1 cellular context compared by ENCODE assay signal in the genomic region with DNA sequence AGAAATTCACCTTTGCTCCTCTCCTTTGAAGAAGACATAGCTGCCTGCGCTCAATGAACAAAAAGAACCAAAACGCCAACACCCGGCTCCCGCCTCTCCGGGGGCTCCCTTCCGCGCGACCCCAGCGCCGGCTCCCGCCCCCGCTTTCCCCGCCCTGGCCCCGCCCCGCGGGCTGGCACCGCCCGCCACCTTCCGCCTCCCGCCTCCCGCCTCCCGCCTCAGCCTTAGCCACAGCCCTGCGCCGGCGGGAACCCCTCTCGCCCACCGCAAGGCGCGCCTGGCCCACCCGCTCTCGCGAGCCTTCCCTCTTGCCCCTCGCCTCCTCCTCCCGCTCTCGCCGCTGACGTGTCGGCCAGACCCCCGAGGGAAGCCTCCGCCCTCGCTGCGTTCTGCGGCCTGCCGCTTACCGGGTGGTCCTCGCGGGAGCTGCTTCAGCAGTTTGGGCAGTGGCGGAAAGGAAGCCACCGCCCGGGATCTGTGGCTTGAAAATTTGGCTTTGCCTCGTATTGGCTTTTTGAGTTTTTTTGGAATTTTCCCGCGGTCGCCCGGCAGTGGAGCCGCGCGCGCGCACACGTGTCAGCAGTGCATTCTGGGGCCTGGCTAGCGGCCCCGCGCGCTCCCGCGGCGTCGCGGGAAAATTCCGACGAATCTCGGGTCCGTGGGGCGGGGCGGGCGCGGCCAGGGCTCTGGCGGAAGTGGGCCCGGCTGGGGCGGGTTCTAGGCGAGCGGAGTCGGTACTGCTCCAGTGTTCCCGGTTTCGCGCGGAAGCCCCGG.
TF ChIP-seq lines count a peak whose summit lies in the region.

A gene with protein sequence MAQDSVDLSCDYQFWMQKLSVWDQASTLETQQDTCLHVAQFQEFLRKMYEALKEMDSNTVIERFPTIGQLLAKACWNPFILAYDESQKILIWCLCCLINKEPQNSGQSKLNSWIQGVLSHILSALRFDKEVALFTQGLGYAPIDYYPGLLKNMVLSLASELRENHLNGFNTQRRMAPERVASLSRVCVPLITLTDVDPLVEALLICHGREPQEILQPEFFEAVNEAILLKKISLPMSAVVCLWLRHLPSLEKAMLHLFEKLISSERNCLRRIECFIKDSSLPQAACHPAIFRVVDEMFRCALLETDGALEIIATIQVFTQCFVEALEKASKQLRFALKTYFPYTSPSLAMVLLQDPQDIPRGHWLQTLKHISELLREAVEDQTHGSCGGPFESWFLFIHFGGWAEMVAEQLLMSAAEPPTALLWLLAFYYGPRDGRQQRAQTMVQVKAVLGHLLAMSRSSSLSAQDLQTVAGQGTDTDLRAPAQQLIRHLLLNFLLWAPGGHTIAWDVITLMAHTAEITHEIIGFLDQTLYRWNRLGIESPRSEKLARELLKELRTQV (minus strand): TSS at position 591 of the 774 bp plus-strand sequence. CDS start 68,418 bp downstream, outside the sequence.

TF ChIP-seq in GM12878, 131 proteins besides CTCF, POLR2A, EP300 and RAD21 (continued from another document):
- TF ChIP-seq, protein P1, sequence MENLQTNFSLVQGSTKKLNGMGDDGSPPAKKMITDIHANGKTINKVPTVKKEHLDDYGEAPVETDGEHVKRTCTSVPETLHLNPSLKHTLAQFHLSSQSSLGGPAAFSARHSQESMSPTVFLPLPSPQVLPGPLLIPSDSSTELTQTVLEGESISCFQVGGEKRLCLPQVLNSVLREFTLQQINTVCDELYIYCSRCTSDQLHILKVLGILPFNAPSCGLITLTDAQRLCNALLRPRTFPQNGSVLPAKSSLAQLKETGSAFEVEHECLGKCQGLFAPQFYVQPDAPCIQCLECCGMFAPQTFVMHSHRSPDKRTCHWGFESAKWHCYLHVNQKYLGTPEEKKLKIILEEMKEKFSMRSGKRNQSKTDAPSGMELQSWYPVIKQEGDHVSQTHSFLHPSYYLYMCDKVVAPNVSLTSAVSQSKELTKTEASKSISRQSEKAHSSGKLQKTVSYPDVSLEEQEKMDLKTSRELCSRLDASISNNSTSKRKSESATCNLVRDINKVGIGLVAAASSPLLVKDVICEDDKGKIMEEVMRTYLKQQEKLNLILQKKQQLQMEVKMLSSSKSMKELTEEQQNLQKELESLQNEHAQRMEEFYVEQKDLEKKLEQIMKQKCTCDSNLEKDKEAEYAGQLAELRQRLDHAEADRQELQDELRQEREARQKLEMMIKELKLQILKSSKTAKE (IDR thresholded peaks at IDR 0.05; ENCODE audit: low read depth, poor library complexity, severe bottlenecking): no peak
- TF ChIP-seq GABPA (IDR thresholded peaks at IDR 0.05; ENCODE audit: low read depth) (0 out of 2 replicates have a peak, but pooled peaks have one; percentile 53), EED (IDR thresholded peaks at IDR 0.05; ENCODE audit: low read depth) (0 out of 2 replicates have a peak, but pooled peaks have one; percentile 42), MXI1 (IDR thresholded peaks at IDR 0.05; ENCODE audit: low read depth, low read length) (peak; percentile 44; the same call in 1 of the 2 replicates), SMAD5 (IDR thresholded peaks at IDR 0.05; ENCODE audit: low read depth) (0 out of 2 replicates have a peak, but pooled peaks have one; percentile 50), IKZF2 (IDR thresholded peaks at IDR 0.05) (peak; percentile 45 to 68; a peak in 3 of 4 replicates), NFIC (IDR thresholded peaks at IDR 0.05; ENCODE audit: low read depth, low read length) (no peak), CHD2 (IDR thresholded peaks at IDR 0.05; ENCODE audit: borderline replicate concordance, low read depth, low read length) (peak; percentile 76), TAF1 (IDR thresholded peaks at IDR 0.05; ENCODE audit: borderline replicate concordance, low read depth, low read length) (peak; percentile 51; the same call in 1 of the 2 replicates), RELA (IDR thresholded peaks at IDR 0.05; ENCODE audit: borderline replicate concordance, partially characterized antibody) (peak; percentile 45), POLR2AphosphoS2 (IDR thresholded peaks at IDR 0.05; ENCODE audit: low read depth, low read length) (no peak), ZNF207 (IDR thresholded peaks at IDR 0.05; ENCODE audit: borderline replicate concordance) (peak; percentile 77; the same call in 1 of the 2 replicates), SPI1 (IDR thresholded peaks at IDR 0.05; ENCODE audit: borderline replicate concordance, insufficient read depth, low read depth, low read length) (0 out of 2 replicates have a peak, but pooled peaks have one; percentile 7)
- TF ChIP-seq, protein P2, sequence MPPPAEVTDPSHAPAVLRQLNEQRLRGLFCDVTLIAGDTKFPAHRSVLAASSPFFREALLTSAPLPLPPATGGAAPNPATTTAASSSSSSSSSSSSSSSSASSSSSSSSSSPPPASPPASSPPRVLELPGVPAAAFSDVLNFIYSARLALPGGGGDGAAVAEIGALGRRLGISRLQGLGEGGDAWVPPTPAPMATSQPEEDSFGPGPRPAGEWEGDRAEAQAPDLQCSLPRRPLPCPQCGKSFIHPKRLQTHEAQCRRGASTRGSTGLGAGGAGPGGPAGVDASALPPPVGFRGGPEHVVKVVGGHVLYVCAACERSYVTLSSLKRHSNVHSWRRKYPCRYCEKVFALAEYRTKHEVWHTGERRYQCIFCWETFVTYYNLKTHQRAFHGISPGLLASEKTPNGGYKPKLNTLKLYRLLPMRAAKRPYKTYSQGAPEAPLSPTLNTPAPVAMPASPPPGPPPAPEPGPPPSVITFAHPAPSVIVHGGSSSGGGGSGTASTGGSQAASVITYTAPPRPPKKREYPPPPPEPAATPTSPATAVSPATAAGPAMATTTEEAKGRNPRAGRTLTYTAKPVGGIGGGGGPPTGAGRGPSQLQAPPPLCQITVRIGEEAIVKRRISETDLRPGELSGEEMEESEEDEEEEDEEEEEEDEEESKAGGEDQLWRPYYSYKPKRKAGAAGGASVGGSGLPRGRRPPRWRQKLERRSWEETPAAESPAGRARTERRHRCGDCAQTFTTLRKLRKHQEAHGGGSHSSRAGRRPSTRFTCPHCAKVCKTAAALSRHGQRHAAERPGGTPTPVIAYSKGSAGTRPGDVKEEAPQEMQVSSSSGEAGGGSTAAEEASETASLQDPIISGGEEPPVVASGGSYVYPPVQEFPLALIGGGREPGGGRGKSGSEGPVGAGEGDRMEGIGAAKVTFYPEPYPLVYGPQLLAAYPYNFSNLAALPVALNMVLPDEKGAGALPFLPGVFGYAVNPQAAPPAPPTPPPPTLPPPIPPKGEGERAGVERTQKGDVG (CRISPR knock-in tag; IDR thresholded peaks at IDR 0.05): no peak
- TF ChIP-seq, protein P3, sequence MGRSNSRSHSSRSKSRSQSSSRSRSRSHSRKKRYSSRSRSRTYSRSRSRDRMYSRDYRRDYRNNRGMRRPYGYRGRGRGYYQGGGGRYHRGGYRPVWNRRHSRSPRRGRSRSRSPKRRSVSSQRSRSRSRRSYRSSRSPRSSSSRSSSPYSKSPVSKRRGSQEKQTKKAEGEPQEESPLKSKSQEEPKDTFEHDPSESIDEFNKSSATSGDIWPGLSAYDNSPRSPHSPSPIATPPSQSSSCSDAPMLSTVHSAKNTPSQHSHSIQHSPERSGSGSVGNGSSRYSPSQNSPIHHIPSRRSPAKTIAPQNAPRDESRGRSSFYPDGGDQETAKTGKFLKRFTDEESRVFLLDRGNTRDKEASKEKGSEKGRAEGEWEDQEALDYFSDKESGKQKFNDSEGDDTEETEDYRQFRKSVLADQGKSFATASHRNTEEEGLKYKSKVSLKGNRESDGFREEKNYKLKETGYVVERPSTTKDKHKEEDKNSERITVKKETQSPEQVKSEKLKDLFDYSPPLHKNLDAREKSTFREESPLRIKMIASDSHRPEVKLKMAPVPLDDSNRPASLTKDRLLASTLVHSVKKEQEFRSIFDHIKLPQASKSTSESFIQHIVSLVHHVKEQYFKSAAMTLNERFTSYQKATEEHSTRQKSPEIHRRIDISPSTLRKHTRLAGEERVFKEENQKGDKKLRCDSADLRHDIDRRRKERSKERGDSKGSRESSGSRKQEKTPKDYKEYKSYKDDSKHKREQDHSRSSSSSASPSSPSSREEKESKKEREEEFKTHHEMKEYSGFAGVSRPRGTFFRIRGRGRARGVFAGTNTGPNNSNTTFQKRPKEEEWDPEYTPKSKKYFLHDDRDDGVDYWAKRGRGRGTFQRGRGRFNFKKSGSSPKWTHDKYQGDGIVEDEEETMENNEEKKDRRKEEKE (IDR thresholded peaks at IDR 0.05): no peak
- TF ChIP-seq, protein P4, sequence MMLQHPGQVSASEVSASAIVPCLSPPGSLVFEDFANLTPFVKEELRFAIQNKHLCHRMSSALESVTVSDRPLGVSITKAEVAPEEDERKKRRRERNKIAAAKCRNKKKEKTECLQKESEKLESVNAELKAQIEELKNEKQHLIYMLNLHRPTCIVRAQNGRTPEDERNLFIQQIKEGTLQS (IDR thresholded peaks at IDR 0.05; ENCODE audit: borderline replicate concordance, extremely low read depth, low read depth, low read length): 0 out of 2 replicates have a peak, but pooled peaks have one; percentile 18
